In the genomic region with DNA sequence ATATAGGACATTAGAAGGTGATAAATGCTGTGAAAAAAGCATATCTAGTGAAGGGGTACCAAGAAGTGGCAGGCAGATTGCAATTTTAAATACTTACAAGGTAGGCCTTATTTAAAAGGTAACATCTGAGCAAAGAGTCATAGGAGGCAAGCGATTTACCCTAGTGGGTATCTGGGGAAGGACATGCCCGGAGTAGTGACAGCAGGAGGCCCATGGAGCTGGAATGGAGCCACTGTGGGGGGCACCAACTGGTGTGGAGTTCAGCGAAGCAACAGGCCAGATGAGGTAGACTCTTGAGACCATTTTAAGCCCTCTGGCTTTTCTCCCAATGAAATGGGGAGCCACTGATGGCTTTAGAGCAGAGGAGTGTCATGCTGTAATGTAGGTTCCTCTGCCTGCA, we compare ENCODE assay signal across 19 cellular contexts. TPM values are rescaled to one million over a fixed set of nuclear protein-coding genes. Genes with fewer than 3 reads are reported as not detected.
DNase-seq lines count a peak whose midpoint lies in the region; ATAC-seq and TF ChIP-seq lines count a peak whose summit lies in the region.
"Had no signal": no experiment of that assay in that cellular context is flagged by ENCODE, and none has a peak within 500 bp of the region (broad histone marks: within the 10 kb centered on the region; RNA-seq: fewer than 3 reads in every experiment).

No MANE protein-coding gene starts in this region.

- intact Hi-C loops in breast epithelium (cut with DNase I; ENCODE audit: low total_unique reads) (no loop called here), natural killer cell (cut with micrococcal nuclease) (no loop called here)

- H3K27me3 ChIP-seq in H7 (ENCODE audit: control insufficient read depth, insufficient read depth, low read length): no peaks in the 10 kb centered on the region
- H3K27me3 ChIP-seq in breast epithelium: no peaks in the 10 kb centered on the region
- H3K27me3 ChIP-seq: adrenal gland, colonic mucosa had no signal

- H3K36me3 ChIP-seq in H7 (replicated peaks; ENCODE audit: control insufficient read depth, insufficient read depth, low read length): peaks cover 22% of the 10 kb centered on the region
- peaks cover 10% of the 10 kb centered on the region for H3K36me3 ChIP-seq in breast epithelium

- H3K9me3 ChIP-seq in breast epithelium: no peaks in the 10 kb centered on the region
- H3K9me3 ChIP-seq: adrenal gland, colonic mucosa had no signal

- no peak for ATAC-seq in natural killer cell
- ATAC-seq: activated CD8-positive, alpha-beta memory T cell treated with anti-CD3 and anti-CD28 coated beads, Interleukin-2, amount 10 ng/mL, durations not matched to agents 7 days and 5 days; Right ventricle myocardium inferior had no signal

- TF ChIP-seq CTCF in AG09309 (IDR thresholded peaks at IDR 0.05; ENCODE audit: control insufficient read depth, insufficient read depth, low read depth, low read length, missing control alignments) (peak; percentile 13), astrocyte of the cerebellum (IDR thresholded peaks at IDR 0.05; ENCODE audit: low read depth, low read length, missing control alignments) (peak; percentile 31), fibroblast of villous mesenchyme (IDR thresholded peaks at IDR 0.05; ENCODE audit: insufficient read depth, low read depth, low read length) (peak; percentile 7), breast epithelium (IDR thresholded peaks at IDR 0.05) (no peak), natural killer cell (IDR thresholded peaks at IDR 0.05) (no peak)

- H3K27me3 Mint-ChIP-seq in natural killer cell (ENCODE audit: low read depth in 2 of 2): no peaks in the 10 kb centered on the region
- H3K27me3 Mint-ChIP-seq: activated CD8-positive, alpha-beta memory T cell treated with anti-CD3 and anti-CD28 coated beads, Interleukin-2, amount 10 ng/mL, durations not matched to agents 7 days and 5 days had no signal

- H3K4me3 ChIP-seq in AG09309 (ENCODE audit: control insufficient read depth, low read depth, low read length) (no peak overlapping the region), H7 (ENCODE audit: insufficient read depth, low read depth, low read length) (no peak overlapping the region), astrocyte of the cerebellum (ENCODE audit: low read depth, low read length) (no peak overlapping the region), fibroblast of villous mesenchyme (ENCODE audit: low read depth, low read length) (no peak overlapping the region), breast epithelium (no peak overlapping the region)
- H3K4me3 ChIP-seq: adrenal gland, colonic mucosa had no signal

- H3K36me3 Mint-ChIP-seq in natural killer cell: peaks cover 28% of the 10 kb centered on the region

- H3K27ac Mint-ChIP-seq in natural killer cell: peak overlapping the region in 1 of 2 donors; percentile 3
- H3K27ac Mint-ChIP-seq: activated CD8-positive, alpha-beta memory T cell treated with anti-CD3 and anti-CD28 coated beads, Interleukin-2, amount 10 ng/mL, durations not matched to agents 7 days and 5 days; T-helper 1 cell treated with Interleukin-12 subunit alpha and Interleukin-12 subunit beta and Interleukin-4 antibody, amounts not matched to agents 30 μg/mL and 1 μg/mL, for 36 hours had no signal

- TF ChIP-seq POLR2A in breast epithelium (IDR thresholded peaks at IDR 0.05): no peak

- no peaks in the 10 kb centered on the region for H3K4me1 Mint-ChIP-seq in natural killer cell
- H3K4me1 Mint-ChIP-seq: activated CD8-positive, alpha-beta memory T cell treated with anti-CD3 and anti-CD28 coated beads, Interleukin-2, amount 10 ng/mL, durations not matched to agents 7 days and 5 days had no signal

- in situ Hi-C loops in astrocyte of the cerebellum (cut with HindIII; ENCODE audit: low sequenced_read_pairs): no loop called here

- H3K9me3 Mint-ChIP-seq in natural killer cell: no peaks in the 10 kb centered on the region
- H3K9me3 Mint-ChIP-seq: T-helper 1 cell treated with Interleukin-12 subunit alpha and Interleukin-12 subunit beta and Interleukin-4 antibody, amounts not matched to agents 30 μg/mL and 1 μg/mL, for 36 hours had no signal

- H3K27ac ChIP-seq in breast epithelium: peak overlapping the region in 1 of 2 donors; percentile 17
- H3K27ac ChIP-seq: adrenal gland, colonic mucosa had no signal

- no peaks in the 10 kb centered on the region for H3K4me1 ChIP-seq in breast epithelium
- H3K4me1 ChIP-seq: adrenal gland, colonic mucosa had no signal

- H3K4me3 Mint-ChIP-seq in natural killer cell: no peak overlapping the region
- H3K4me3 Mint-ChIP-seq: activated CD8-positive, alpha-beta memory T cell treated with anti-CD3 and anti-CD28 coated beads, Interleukin-2, amount 10 ng/mL, durations not matched to agents 7 days and 5 days; T-helper 1 cell treated with Interleukin-12 subunit alpha and Interleukin-12 subunit beta and Interleukin-4 antibody, amounts not matched to agents 30 μg/mL and 1 μg/mL, for 36 hours had no signal

- no peak for DNase-seq in AG09309 (ENCODE audit: low read depth)
- DNase-seq in H7: peak; percentile 73
- DNase-seq in astrocyte of the cerebellum (ENCODE audit: low read depth): no peak
- no peak for DNase-seq in fibroblast of villous mesenchyme (ENCODE audit: low read depth)
- no peak for DNase-seq in DMS53 (lab: John Stamatoyannopoulos, UW)
- DNase-seq in middle frontal gyrus (ENCODE audit: extremely low spot score, low spot score): no peak
- DNase-seq in breast epithelium (ENCODE audit: low spot score in 2 of 2): no peak
- no peak for DNase-seq in natural killer cell
- DNase-seq: activated CD4-positive, CD25-positive, alpha-beta regulatory T cell treated with anti-CD3 and anti-CD28 coated beads, Interleukin-2, amount 50 U/mL, for 72 hours; activated CD8-positive, alpha-beta memory T cell treated with anti-CD3 and anti-CD28 coated beads, Interleukin-2, amount 10 ng/mL, durations not matched to agents 7 days and 5 days; activated effector memory CD4-positive, alpha-beta T cell treated with Interleukin-2 at 50 U/mL for 16 hours; adrenal gland; colonic mucosa; NCI-H1694; NCI-H446 treated with DMSO at 0.1 percent for 48 hours; stimulated activated CD4-positive, alpha-beta T cell treated with anti-CD3 and anti-CD28 coated beads, Interleukin-4, amount 100 ng/mL, for 4 hours; stimulated activated CD8-positive, alpha-beta memory T cell treated with anti-CD3 and anti-CD28 coated beads, Interleukin-4, amount 100 ng/mL, for 48 hours had no signal

RNA-seq across cellular contexts. Expression of gene SEC24D, which starts 37.3 kb away (rescaled TPM):
- 39.4 and 42.8 TPM in 2 replicates for total RNA-seq in H7 (2014; rRNA removed; shearing (Covaris generic))
- total RNA-seq in fibroblast of villous mesenchyme: 103 and 134 TPM in 2 replicates
- 10 to 100 TPM; 24.5 to 63.6 (median 50.8) TPM for total RNA-seq in breast epithelium
- 10 to 100 TPM; 32.7 to 50.2 (median 35.2) TPM for total RNA-seq in natural killer cell

Comparison
In these comparisons a context has a peak if more than half of its experiments do, and no peak if none do; other contexts are left out.
1. CTCF ChIP-seq: peak in AG09309 (single experiment), astrocyte of the cerebellum (single experiment) and fibroblast of villous mesenchyme (single experiment); none in breast epithelium (0 of 3) and natural killer cell (single experiment).